In genomic region chr6:116370328-116370716, GRCh38 we compare ENCODE assay signal across 8 cellular contexts. TPM values are rescaled to one million over a fixed set of nuclear protein-coding genes. Genes with fewer than 3 reads are reported as not detected.
A peak's percentile ranks its signal among the peaks of the same experiment; 100 is the strongest.
DNase-seq lines count a peak whose midpoint lies in the region; ATAC-seq and TF ChIP-seq lines count a peak whose summit lies in the region.

No MANE protein-coding gene starts in this region.

- H3K27ac Mint-ChIP-seq in CD4-positive, CD25-positive, alpha-beta regulatory T cell, result peak overlapping the region in 1 of 3 donors; percentile 31

- no peaks in the 10 kb centered on the region for H3K9me3 ChIP-seq in CD4-positive, CD25-positive, alpha-beta regulatory T cell (ENCODE audit: control insufficient read depth in 2 of 2, low read length in 2 of 2)
- no peaks in the 10 kb centered on the region for H3K9me3 ChIP-seq in lower lobe of right lung
- no peaks in the 10 kb centered on the region for H3K9me3 ChIP-seq in tibial nerve

- no peaks in the 10 kb centered on the region for H3K36me3 Mint-ChIP-seq in CD4-positive, CD25-positive, alpha-beta regulatory T cell

- DNase-seq in CD4-positive, CD25-positive, alpha-beta regulatory T cell, result no peak
- peak; percentile 32 for DNase-seq in brain pericyte (ENCODE audit: low read depth, low spot score)
- no peak for DNase-seq in lower lobe of right lung
- DNase-seq in tibial nerve (ENCODE audit: low spot score in 2 of 2), result no peak
- no peak for DNase-seq in NCI-H187 treated with DMSO at 0.1 percent for 48 hours (lab: John Stamatoyannopoulos, UW)
- no peak for DNase-seq in LoVo (ENCODE audit: low spot score)

- H3K4me1 Mint-ChIP-seq in CD4-positive, CD25-positive, alpha-beta regulatory T cell, result peaks cover 0 to 18% (median 12%) of the 10 kb centered on the region in 4 donors

- TF ChIP-seq CTCF in lower lobe of right lung (IDR thresholded peaks at IDR 0.05) (no peak), tibial nerve (IDR thresholded peaks at IDR 0.05) (no peak)

- H3K9me3 Mint-ChIP-seq in CD4-positive, CD25-positive, alpha-beta regulatory T cell, result no peaks in the 10 kb centered on the region

- peak overlapping the region; percentile 79 to 89 (median 86) for H3K4me3 Mint-ChIP-seq in CD4-positive, CD25-positive, alpha-beta regulatory T cell

- peak overlapping the region; percentile 44 for H3K4me3 ChIP-seq in CD4-positive, CD25-positive, alpha-beta regulatory T cell (ENCODE audit: low read depth, low read length)
- H3K4me3 ChIP-seq in lower lobe of right lung, result peak overlapping the region; percentile 82
- peak overlapping the region; percentile 73 to 88 (median 82) for H3K4me3 ChIP-seq in tibial nerve

- peaks cover 26% of the 10 kb centered on the region for H3K4me1 ChIP-seq in CD4-positive, CD25-positive, alpha-beta regulatory T cell (ENCODE audit: control insufficient read depth, insufficient read depth, low read length, poor library complexity, severe bottlenecking)
- peaks cover 22% of the 10 kb centered on the region for H3K4me1 ChIP-seq in lower lobe of right lung
- peaks cover 0 to 43% (median 15%) of the 10 kb centered on the region in 4 donors for H3K4me1 ChIP-seq in tibial nerve

- WGBS in tibial nerve, 2 donors, result 1% methylated on average over 18 of the region's 18 CpGs

- H3K27me3 Mint-ChIP-seq in CD4-positive, CD25-positive, alpha-beta regulatory T cell, result peaks cover 47% of the 10 kb centered on the region

- no peaks in the 10 kb centered on the region for H3K36me3 ChIP-seq in CD4-positive, CD25-positive, alpha-beta regulatory T cell (ENCODE audit: control insufficient read depth, insufficient read depth, low read length)
- H3K36me3 ChIP-seq in lower lobe of right lung (no peaks in the 10 kb centered on the region), tibial nerve (no peaks in the 10 kb centered on the region)

- H3K27ac ChIP-seq in CD4-positive, CD25-positive, alpha-beta regulatory T cell (ENCODE audit: insufficient read depth, low read length, poor library complexity, severe bottlenecking), result no peak overlapping the region
- H3K27ac ChIP-seq in lower lobe of right lung, result peak overlapping the region; percentile 91
- peak overlapping the region; percentile 92 to 96 (median 94) for H3K27ac ChIP-seq in tibial nerve

- no peak for ATAC-seq in CD4-positive, CD25-positive, alpha-beta regulatory T cell (ENCODE audit: low read depth in 2 of 2)
- ATAC-seq in HG03520 (IDR thresholded peaks at IDR 0.05; ENCODE audit: unreplicated experiment), result peak; percentile 0
- peak; percentile 14 to 38 for ATAC-seq in lower lobe of right lung
- ATAC-seq in HG02623 (IDR thresholded peaks at IDR 0.05; ENCODE audit: unreplicated experiment), result no peak

- no peak for TF ChIP-seq EP300 in tibial nerve (IDR thresholded peaks at IDR 0.05)

- TF ChIP-seq POLR2A in tibial nerve (IDR thresholded peaks at IDR 0.05), result no peak

- intact Hi-C loops in lower lobe of right lung (cut with DNase I), result no loop called here

- H3K27me3 ChIP-seq in CD4-positive, CD25-positive, alpha-beta regulatory T cell (ENCODE audit: control insufficient read depth, insufficient read depth, low read length), result peaks cover 16% of the 10 kb centered on the region
- H3K27me3 ChIP-seq in lower lobe of right lung (ENCODE audit: low read depth) (no peaks in the 10 kb centered on the region), tibial nerve (no peaks in the 10 kb centered on the region)

RNA-seq across cellular contexts. Expression of gene DSE, which starts 0.4 kb away (rescaled TPM):
- total RNA-seq in CD4-positive, CD25-positive, alpha-beta regulatory T cell, result 10.2 TPM
- 1 to 10 TPM; 1.9 to 4.4 (median 2.9) TPM for polyA plus RNA-seq in CD4-positive, CD25-positive, alpha-beta regulatory T cell
- total RNA-seq in lower lobe of right lung (59.7 TPM), tibial nerve (10 to 100 TPM; 79.5 to 95.5 (median 81.7) TPM)

Comparison
In these comparisons a context has a peak if more than half of its experiments do, and no peak if none do; other contexts are left out.
1. ATAC-seq: peak in HG03520 (single experiment) and lower lobe of right lung (2 of 2); none in CD4-positive, CD25-positive, alpha-beta regulatory T cell (0 of 2) and HG02623 (single experiment).
2. Peak in every context shown above with its lines, with median percentiles within 50 percentile points of each other: H3K4me3 ChIP-seq.